ENCODE assay signal across 8 cellular contexts in the genomic region with DNA sequence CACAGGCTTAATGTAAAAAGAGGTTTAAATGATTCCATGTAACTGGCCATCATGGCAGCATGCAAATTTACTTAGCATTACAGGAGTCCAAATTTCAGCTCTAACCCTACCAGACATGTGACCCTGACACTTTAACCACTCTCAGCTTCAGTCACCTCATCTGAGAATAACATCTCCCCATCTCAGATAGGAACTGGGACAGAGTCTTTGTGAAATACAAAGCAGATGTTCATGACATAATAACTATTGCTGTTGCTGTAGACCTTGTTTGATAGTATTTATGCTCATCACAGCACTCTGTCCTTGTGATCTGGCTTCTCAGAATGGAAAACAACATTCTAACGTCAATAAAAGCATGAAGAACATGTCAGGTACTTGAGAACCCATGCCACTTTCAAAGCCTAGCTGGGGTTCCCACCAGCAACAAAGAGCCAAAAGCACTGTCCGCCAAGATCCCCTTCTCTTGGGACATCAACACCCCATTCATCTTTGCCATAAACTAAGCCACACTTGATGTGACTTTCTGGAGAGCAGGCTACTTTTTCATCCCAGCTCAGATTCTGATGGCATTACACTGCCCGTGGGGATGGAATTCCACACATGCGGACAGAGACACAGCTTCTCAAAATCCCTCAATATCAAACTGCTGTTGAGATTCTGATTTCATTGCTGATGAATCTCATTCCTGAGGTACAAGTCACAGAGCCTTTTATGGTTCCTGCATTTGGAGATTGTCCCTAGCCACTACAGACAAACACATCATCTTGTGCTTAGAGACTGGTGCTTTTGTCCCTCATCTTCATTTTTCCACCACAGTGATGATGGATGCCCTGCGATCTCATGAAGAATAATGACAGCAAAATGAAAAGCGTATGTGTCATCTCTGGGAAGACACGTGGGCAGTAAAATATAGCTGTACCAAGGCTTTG.
DNase-seq lines count a peak whose midpoint lies in the region; ATAC-seq, FAIRE-seq and TF ChIP-seq lines count a peak whose summit lies in the region.

No MANE protein-coding gene starts in this region.

- H3K4me1 Mint-ChIP-seq in CD14-positive monocyte, result peaks cover 13% of the 10 kb centered on the region

- peak; percentile 59 for ATAC-seq in GM21786 (IDR thresholded peaks at IDR 0.05; ENCODE audit: unreplicated experiment)

- dilution Hi-C loops in keratinocyte (cut with MboI; ENCODE audit: extremely low pct_ligation_motif_present, low sequenced_read_pairs), result no loop called here

- no peaks in the 10 kb centered on the region for H3K9me1 ChIP-seq in keratinocyte (ENCODE audit: control insufficient read depth, extremely low read depth, insufficient read depth, low read length)

- no peaks in the 10 kb centered on the region for H3K36me3 ChIP-seq in OCI-LY3 (replicated peaks; ENCODE audit: low read depth, low read length)
- H3K36me3 ChIP-seq in keratinocyte (ENCODE audit: control insufficient read depth in 2 of 2, extremely low read depth in 1 of 2, insufficient read depth in 2 of 2, low read length in 2 of 2), result no peaks in the 10 kb centered on the region

- peaks cover 79% of the 10 kb centered on the region for H3K79me2 ChIP-seq in OCI-LY3 (ENCODE audit: low read length)
- H3K79me2 ChIP-seq in keratinocyte (ENCODE audit: control insufficient read depth, insufficient read depth, low read length), result no peaks in the 10 kb centered on the region

- H3K9me3 Mint-ChIP-seq in CD14-positive monocyte, result peaks cover 0 to 3% (median 0%) of the 10 kb centered on the region in 7 donors

- no peak overlapping the region for H2AFZ ChIP-seq in OCI-LY3 (ENCODE audit: low read depth, low read length)
- H2AFZ ChIP-seq in keratinocyte (ENCODE audit: control insufficient read depth, low read length), result no peak overlapping the region

- H3K27me3 Mint-ChIP-seq in CD14-positive monocyte (ENCODE audit: low read depth in 3 of 3), result no peaks in the 10 kb centered on the region

- H3K9ac ChIP-seq in OCI-LY3 (ENCODE audit: low read length), result peak overlapping the region; percentile 88
- H3K9ac ChIP-seq in keratinocyte (ENCODE audit: control insufficient read depth, extremely low read depth, insufficient read depth, low read length), result no peak overlapping the region

- no peak for TF ChIP-seq POLR2A in GM12892 (IDR thresholded peaks at IDR 0.05; ENCODE audit: low read depth, low read length)

- no peaks in the 10 kb centered on the region for H3K36me3 Mint-ChIP-seq in CD14-positive monocyte

- peak overlapping the region; percentile 61 for H3K4me2 ChIP-seq in OCI-LY3 (ENCODE audit: low read length)
- H3K4me2 ChIP-seq in keratinocyte (ENCODE audit: control insufficient read depth, extremely low read depth, insufficient read depth, low read depth, low read length), result no peak overlapping the region

- H4K20me1 ChIP-seq in OCI-LY3 (ENCODE audit: insufficient read depth, low read length) (no peaks in the 10 kb centered on the region), keratinocyte (ENCODE audit: control insufficient read depth, extremely low read depth, insufficient read depth, low read length) (no peaks in the 10 kb centered on the region)

- peak overlapping the region; percentile 33 for H3K4me3 ChIP-seq in OCI-LY3 (ENCODE audit: low read length)
- no peak overlapping the region for H3K4me3 ChIP-seq in keratinocyte (ENCODE audit: control insufficient read depth in 2 of 3, extremely low read depth in 1 of 3, insufficient read depth in 2 of 3, low read depth in 1 of 3, low read length in 3 of 3)

- H3K4me3 Mint-ChIP-seq in CD14-positive monocyte, result no peak overlapping the region

- DNase-seq in GM12892 (ENCODE audit: insufficient read length) (no peak), keratinocyte (ENCODE audit: low read depth, low spot score) (no peak), CD14-positive monocyte (ENCODE audit: low spot score) (no peak), NCI-H526 (lab: John Stamatoyannopoulos, UW) (no peak), posterior vena cava (ENCODE audit: low spot score) (no peak), NCI-H82 (lab: John Stamatoyannopoulos, UW) (no peak)

- peaks cover 98% of the 10 kb centered on the region for H3K4me1 ChIP-seq in OCI-LY3 (ENCODE audit: low read length)
- H3K4me1 ChIP-seq in keratinocyte (ENCODE audit: control insufficient read depth, extremely low read depth, insufficient read depth, low read length), result peaks cover 11% of the 10 kb centered on the region

- H3K27ac ChIP-seq in OCI-LY3 (ENCODE audit: low read length), result peak overlapping the region; percentile 99
- H3K27ac ChIP-seq in keratinocyte (ENCODE audit: control insufficient read depth, insufficient read depth, low read length), result no peak overlapping the region

- H3K9me3 ChIP-seq in OCI-LY3 (ENCODE audit: insufficient read depth, low read length) (no peaks in the 10 kb centered on the region), keratinocyte (ENCODE audit: control insufficient read depth, low read depth, low read length) (no peaks in the 10 kb centered on the region)

- H3K27me3 ChIP-seq in OCI-LY3 (ENCODE audit: low read depth, low read length) (no peaks in the 10 kb centered on the region), keratinocyte (ENCODE audit: control insufficient read depth, extremely low read depth, insufficient read depth, low read length) (no peaks in the 10 kb centered on the region)

- TF ChIP-seq CTCF in OCI-LY3 (IDR thresholded peaks at IDR 0.05; ENCODE audit: low read depth, low read length) (no peak), keratinocyte (optimal IDR thresholded peaks at IDR 0.05 in 1 of 3, IDR thresholded peaks at IDR 0.05 in 1 of 3, conservative IDR thresholded peaks at IDR 0.05 in 1 of 3; ENCODE audit: extremely low read depth in 1 of 3, insufficient read depth in 2 of 3, low read length in 3 of 3) (no peak), CD14-positive monocyte (IDR thresholded peaks at IDR 0.05) (no peak)

- FAIRE-seq in GM12892 (lab: Jason Lieb, UNC) (peak; percentile 83), keratinocyte (lab: Jason Lieb, UNC) (peak; percentile 23)

- intact Hi-C loops in CD14-positive monocyte (cut with micrococcal nuclease) (no loop called here), posterior vena cava (cut with DNase I) (no loop called here)

- H3K27ac Mint-ChIP-seq in CD14-positive monocyte, result no peak overlapping the region
